ENCODE assay signal across 8 cellular contexts in the genomic region with DNA sequence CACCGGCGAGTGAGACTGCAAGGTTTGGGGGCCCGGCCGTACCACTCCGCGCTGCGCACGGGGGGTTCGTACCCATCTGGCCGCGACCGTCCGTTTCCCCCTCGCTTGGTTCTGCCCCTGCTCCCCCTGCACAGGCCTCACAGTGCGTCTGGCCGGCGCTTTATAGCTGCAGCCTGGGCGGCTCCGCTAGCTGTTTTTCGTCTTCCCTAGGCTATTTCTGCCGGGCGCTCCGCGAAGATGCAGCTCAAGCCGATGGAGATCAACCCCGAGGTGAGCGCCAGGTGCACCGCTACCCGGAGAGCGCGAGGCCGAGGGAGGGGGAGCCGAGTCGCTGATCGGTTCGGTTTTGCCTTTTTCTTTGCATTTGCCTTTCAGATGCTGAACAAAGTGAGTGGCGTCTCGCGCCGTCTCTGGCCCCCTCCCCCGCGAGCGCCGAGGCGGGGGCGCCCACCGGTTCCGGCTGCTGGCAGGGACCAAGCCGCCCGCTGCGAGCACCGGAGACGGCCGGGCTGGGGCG. TPM values are rescaled to one million over a fixed set of nuclear protein-coding genes. Genes with fewer than 3 reads are reported as not detected.
DNase-seq lines count a peak whose midpoint lies in the region; ATAC-seq, FAIRE-seq and TF ChIP-seq lines count a peak whose summit lies in the region.

A gene (plus strand): TSS at position 189 of the 517 bp plus-strand sequence. CDS start 49 bp downstream, at position 238.

- DNase-seq in AG04449 (ENCODE audit: low read depth, low spot score) (peak; percentile 10), GM18507 (ENCODE audit: extremely low spot score, insufficient read length, low read depth) (peak; percentile 2), NCI-H82 treated with DMSO at 0.1 percent for 48 hours (lab: John Stamatoyannopoulos, UW; ENCODE audit: unreplicated experiment) (peak; percentile 86), caudate nucleus (lab: John Stamatoyannopoulos, UW) (peak in 58 of 61 donors; percentile 16 to 96 (median 79)), gastrocnemius medialis (no peak), UCSD-AML1 (lab: John Stamatoyannopoulos, UW; ENCODE audit: unreplicated experiment) (no peak)

- H3K27ac ChIP-seq in caudate nucleus (ENCODE audit: low read depth, low read length), result peak within 1 kb of the TSS; percentile 81
- peak within 1 kb of the TSS; percentile 86 for H3K27ac ChIP-seq in iPS-20b (ENCODE audit: low read length)
- no peak within 1 kb of the TSS for H3K27ac ChIP-seq in gastrocnemius medialis

- ATAC-seq in HG03439 (IDR thresholded peaks at IDR 0.05; ENCODE audit: unreplicated experiment), result peak; percentile 57
- ATAC-seq in gastrocnemius medialis, result peak in 1 of 2 donors; percentile 39

- POLR2A ChIA-PET in AG04449 (lab: Yijun Ruan, JAX), result interaction anchor here (0.5 to 2.6 kb wide), 21 partner anchors 10 to 1623 kb away, joined by 3 to 16 read pairs (median 4); a partner anchor contains a TSS

- CTCF ChIA-PET in AG04449 (lab: Yijun Ruan, JAX), result interaction anchor here (0.6 to 5.5 kb wide), 4 partner anchors 24 to 626 kb away, joined by 3 to 46 read pairs (median 16); no protein-coding TSS in a partner anchor

- H3K27me3 ChIP-seq in iPS-20b (ENCODE audit: insufficient read depth, low read length) (no peaks in the 10 kb centered on the region), gastrocnemius medialis (peaks cover 20 to 33% (median 21%) of the 10 kb centered on the region in 3 donors)

- intact Hi-C loops in gastrocnemius medialis (cut with DNase I; ENCODE audit: low total_unique reads), result no loop called here

- TF ChIP-seq CTCF in AG04449 (IDR thresholded peaks at IDR 0.05; ENCODE audit: insufficient read depth, low read length, missing control alignments) (no peak), gastrocnemius medialis (IDR thresholded peaks at IDR 0.05 in 4 of 5, conservative IDR thresholded peaks at IDR 0.05 in 1 of 5) (no peak)

- H3K36me3 ChIP-seq in iPS-20b (ENCODE audit: insufficient read depth, low read depth, low read length) (peaks cover 42% of the 10 kb centered on the region), gastrocnemius medialis (no peaks in the 10 kb centered on the region)

- in situ Hi-C loops in gastrocnemius medialis (cut with MboI; ENCODE audit: low sequenced_read_pairs in 4 of 4), result no loop called here

- peak within 1 kb of the TSS; percentile 93 for H3K9ac ChIP-seq in iPS-20b (ENCODE audit: low read depth, low read length)

- no peaks in the 10 kb centered on the region for H3K9me3 ChIP-seq in iPS-20b (ENCODE audit: insufficient read depth, low read depth, low read length)
- H3K9me3 ChIP-seq in gastrocnemius medialis, result no peaks in the 10 kb centered on the region

- H3K4me3 ChIP-seq in AG04449 (ENCODE audit: low read depth, low read length) (peak within 1 kb of the TSS; percentile 74), iPS-20b (ENCODE audit: low read length) (peak within 1 kb of the TSS; percentile 97), gastrocnemius medialis (peak within 1 kb of the TSS; percentile 46 to 71 (median 52))

- TF ChIP-seq POLR2A in gastrocnemius medialis (IDR thresholded peaks at IDR 0.05), result no peak

- FAIRE-seq in GM18507 (lab: Jason Lieb, UNC), result no peak

- H3K4me1 ChIP-seq in iPS-20b (ENCODE audit: insufficient read depth, low read length), result peaks cover 17% of the 10 kb centered on the region; the same call in 1 of the 2 replicates
- peaks cover 5 to 9% of the 10 kb centered on the region in 2 donors for H3K4me1 ChIP-seq in gastrocnemius medialis

RNA-seq across cellular contexts. Expression of the gene that starts here (rescaled TPM):
- 100 to 1,000 TPM in 2 of 4 donors, 10 to 100 TPM in 2; 24.8 to 176 (median 71.0) TPM for total RNA-seq in gastrocnemius medialis

Comparison
In these comparisons a context has a peak if more than half of its experiments do, and no peak if none do; other contexts are left out.
1. DNase-seq: peak in AG04449 (single experiment), GM18507 (single experiment), NCI-H82 treated with DMSO at 0.1 percent for 48 hours (single experiment) and caudate nucleus (58 of 61); none in gastrocnemius medialis (0 of 2) and UCSD-AML1 (single experiment).
2. H3K27ac ChIP-seq: peak in caudate nucleus (single experiment) and iPS-20b (single experiment); none in gastrocnemius medialis (0 of 4).
3. Peak in every context shown above with its lines, with median percentiles within 50 percentile points of each other: H3K4me3 ChIP-seq.